ENCODE assay signal across 8 cellular contexts in genomic region chr19:36837902-36838783, GRCh38. TPM values are rescaled to one million over a fixed set of nuclear protein-coding genes. Genes with fewer than 3 reads are reported as not detected.
DNase-seq lines count a peak whose midpoint lies in the region; ATAC-seq lines count a peak whose summit lies in the region.

Gene ZNF790, minus strand, starts transcription at chr19:36838387. Its CDS starts 12,768 bp downstream, at chr19:36825619.

- H3K4me3 ChIP-seq in neuron (ENCODE audit: low read length) (peak within 1 kb of the TSS; percentile 86), stomach smooth muscle (ENCODE audit: low read length in 2 of 2) (peak within 1 kb of the TSS; percentile 85 to 98)

- ATAC-seq in GM21526 (IDR thresholded peaks at IDR 0.05; ENCODE audit: low FRiP score, unreplicated experiment), result peak; percentile 81

- DNase-seq in DMS 273 (lab: John Stamatoyannopoulos, UW; ENCODE audit: unreplicated experiment), result peak; percentile 95
- DNase-seq in SHP77 (lab: John Stamatoyannopoulos, UW), result peak; percentile 89 to 92
- DNase-seq in activated gamma-delta T cell treated with anti-CD3 and anti-CD28 coated beads, Interleukin-2, amount 50 U/mL, for 16 hours (ENCODE audit: low read depth), result peak; percentile 67
- DNase-seq in foreskin melanocyte, result peak; percentile 92

- peak within 1 kb of the TSS; percentile 27 to 87 (median 59) for H3K27ac Mint-ChIP-seq in IgD-negative memory B cell

- peaks cover 42% of the 10 kb centered on the region for H3K9me3 ChIP-seq in neuron (ENCODE audit: low read length)
- peaks cover 9 to 10% of the 10 kb centered on the region in 2 donors for H3K9me3 ChIP-seq in stomach smooth muscle (ENCODE audit: control insufficient read depth in 2 of 2, low read length in 2 of 2)

- H3K27me3 ChIP-seq in neuron (ENCODE audit: insufficient read depth, low read length) (no peaks in the 10 kb centered on the region), stomach smooth muscle (ENCODE audit: control insufficient read depth in 1 of 2, insufficient read depth in 2 of 2, low read length in 2 of 2) (no peaks in the 10 kb centered on the region)

- H3K4me3 Mint-ChIP-seq in IgD-negative memory B cell, result no peak within 1 kb of the TSS

- peak within 1 kb of the TSS; percentile 93 to 95 for H3K9ac ChIP-seq in stomach smooth muscle (ENCODE audit: low read length in 2 of 2)

- peaks cover 12 to 28% (median 19%) of the 10 kb centered on the region in 3 donors for H3K9me3 Mint-ChIP-seq in IgD-negative memory B cell

- peaks cover 22% of the 10 kb centered on the region for H3K36me3 Mint-ChIP-seq in IgD-negative memory B cell

- peaks cover 0 to 7% (median 1%) of the 10 kb centered on the region in 3 donors for H3K4me1 Mint-ChIP-seq in IgD-negative memory B cell

- H3K4me1 ChIP-seq in neuron (ENCODE audit: insufficient read depth, low read length) (no peaks in the 10 kb centered on the region), stomach smooth muscle (ENCODE audit: control insufficient read depth, insufficient read depth, low read length) (peaks cover 9% of the 10 kb centered on the region)

- H3K27ac ChIP-seq in stomach smooth muscle (ENCODE audit: low read length), result peak within 1 kb of the TSS; percentile 76

- H3K27me3 Mint-ChIP-seq in IgD-negative memory B cell, result no peaks in the 10 kb centered on the region

- H2AFZ ChIP-seq in neuron (ENCODE audit: low read depth, low read length), result peak within 1 kb of the TSS; percentile 89

- H3K36me3 ChIP-seq in neuron (ENCODE audit: insufficient read depth, low read length), result peaks cover 16% of the 10 kb centered on the region
- peaks cover 4 to 7% of the 10 kb centered on the region in 2 donors for H3K36me3 ChIP-seq in stomach smooth muscle (ENCODE audit: control insufficient read depth in 2 of 2, insufficient read depth in 2 of 2, low read length in 2 of 2)

RNA-seq across cellular contexts. Expression of gene ZNF790, which starts in this region (rescaled TPM):
- polyA plus RNA-seq in IgD-negative memory B cell, result 5.4 TPM

Comparison
In these comparisons a context has a peak if more than half of its experiments do, and no peak if none do; other contexts are left out.
1. Peak in every context shown above with its lines: DNase-seq, ATAC-seq, H3K4me3 ChIP-seq and H3K27ac ChIP-seq.